ENCODE assay signal across 8 cellular contexts in the genomic region with DNA sequence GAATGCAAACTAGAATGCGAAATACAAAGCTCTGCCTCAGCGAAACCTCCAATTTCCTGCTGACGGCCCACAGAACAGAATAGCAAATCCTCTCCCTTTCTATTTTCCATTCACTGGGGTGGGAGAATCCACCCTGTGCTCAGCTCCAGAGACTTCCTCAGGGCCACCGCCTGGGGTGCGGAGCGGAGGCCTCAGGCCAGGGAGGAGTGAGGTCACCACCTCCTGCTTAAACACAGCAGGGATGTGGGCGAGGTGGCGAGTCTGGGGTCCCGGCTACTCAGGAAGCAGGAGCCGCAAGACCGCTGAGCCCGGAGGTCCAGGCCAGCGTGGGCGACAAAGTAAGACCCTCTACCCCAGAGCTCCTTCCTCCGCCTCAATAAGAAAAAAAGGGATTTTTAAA. TPM values are rescaled to one million over a fixed set of nuclear protein-coding genes. Genes with fewer than 3 reads are reported as not detected.
A peak's percentile ranks its signal among the peaks of the same experiment; 100 is the strongest.
DNase-seq lines count a peak whose midpoint lies in the region; ATAC-seq and TF ChIP-seq lines count a peak whose summit lies in the region.

No MANE protein-coding gene starts in this region.

- H3K27me3 ChIP-seq in GM23338 (ENCODE audit: insufficient read depth) (no peaks in the 10 kb centered on the region), hepatocyte (no peaks in the 10 kb centered on the region)

- H3K4me1 ChIP-seq in GM23338 (ENCODE audit: insufficient read depth) (peaks cover 27% of the 10 kb centered on the region), hepatocyte (ENCODE audit: insufficient read depth) (peaks cover 17% of the 10 kb centered on the region)

- peaks cover 2% of the 10 kb centered on the region; the same call in 2 of the 3 replicates for H3K9me3 Mint-ChIP-seq in GM23338
- peaks cover 5% of the 10 kb centered on the region for H3K9me3 Mint-ChIP-seq in activated T-helper 17 cell treated with anti-CD3 and anti-CD28 coated beads, Interleukin-2, amount 50 U/mL, for 72 hours

- peaks cover 19% of the 10 kb centered on the region for H3K4me1 Mint-ChIP-seq in GM23338
- peaks cover 4% of the 10 kb centered on the region for H3K4me1 Mint-ChIP-seq in activated T-helper 17 cell treated with anti-CD3 and anti-CD28 coated beads, Interleukin-2, amount 50 U/mL, for 72 hours

- peak overlapping the region; percentile 52 for H2AFZ ChIP-seq in GM23338
- H2AFZ ChIP-seq in hepatocyte: peak overlapping the region; percentile 68

- peak overlapping the region; percentile 93 for H3K4me3 Mint-ChIP-seq in GM23338
- H3K4me3 Mint-ChIP-seq in activated T-helper 17 cell treated with anti-CD3 and anti-CD28 coated beads, Interleukin-2, amount 50 U/mL, for 72 hours: peak overlapping the region; percentile 85

- H3K27me3 Mint-ChIP-seq in GM23338 (ENCODE audit: insufficient read depth, low read depth, poor library complexity): peaks cover 10% of the 10 kb centered on the region
- H3K27me3 Mint-ChIP-seq in activated T-helper 17 cell treated with anti-CD3 and anti-CD28 coated beads, Interleukin-2, amount 50 U/mL, for 72 hours: no peaks in the 10 kb centered on the region

- WGBS in hepatocyte (ENCODE audit: low lambda C conversion rate, missing lambda C conversion rate): 81% methylated on average over 15 of the region's 15 CpGs

- TF ChIP-seq CTCF in GM23338 (conservative IDR thresholded peaks at IDR 0.05; ENCODE audit: low read depth in 2 of 2) (no peak), hepatocyte (IDR thresholded peaks at IDR 0.05; ENCODE audit: poor library complexity) (no peak)

- peaks cover 9% of the 10 kb centered on the region for H3K36me3 ChIP-seq in GM23338 (ENCODE audit: insufficient read depth)
- no peaks in the 10 kb centered on the region for H3K36me3 ChIP-seq in hepatocyte (replicated peaks; ENCODE audit: insufficient read depth, low read depth)

- no peaks in the 10 kb centered on the region for H3K9me3 ChIP-seq in hepatocyte (ENCODE audit: low read depth)

- DNase-seq in GM23338 (ENCODE audit: low spot score) (peak; percentile 65), hepatocyte (ENCODE audit: low spot score) (peak; percentile 5), skeletal muscle cell (ENCODE audit: low read depth) (no peak), A172 (ENCODE audit: low spot score) (no peak), NCI-H748 treated with DMSO at 0.1 percent for 48 hours (lab: John Stamatoyannopoulos, UW) (no peak), hepatic stellate cell (ENCODE audit: low spot score) (no peak), hippocampal formation (lab: John Stamatoyannopoulos, UW) (no peak)

- H3K36me3 Mint-ChIP-seq in GM23338 (ENCODE audit: low read depth): peaks cover 25% of the 10 kb centered on the region
- peaks cover 15% of the 10 kb centered on the region for H3K36me3 Mint-ChIP-seq in activated T-helper 17 cell treated with anti-CD3 and anti-CD28 coated beads, Interleukin-2, amount 50 U/mL, for 72 hours (ENCODE audit: low read depth)

- H3F3A ChIP-seq in GM23338 (replicated peaks; ENCODE audit: low read depth): no peaks in the 10 kb centered on the region; the same call in 1 of the 2 replicates

- H3K79me2 ChIP-seq in GM23338 (replicated peaks; ENCODE audit: insufficient read depth) (peaks cover 35% of the 10 kb centered on the region), hepatocyte (peaks cover 36% of the 10 kb centered on the region)

- H3K27ac ChIP-seq in GM23338 (ENCODE audit: low read depth): peak overlapping the region; percentile 76
- H3K27ac ChIP-seq in hepatocyte: peak overlapping the region; percentile 97

- H4K20me1 ChIP-seq in GM23338 (replicated peaks; ENCODE audit: insufficient read depth) (peaks cover 16% of the 10 kb centered on the region; the same call in 1 of the 2 replicates), hepatocyte (ENCODE audit: insufficient read depth, poor library complexity, severe bottlenecking) (no peaks in the 10 kb centered on the region)

- H3K9me2 ChIP-seq in GM23338 (ENCODE audit: insufficient read depth) (no peaks in the 10 kb centered on the region), hepatocyte (replicated peaks; ENCODE audit: insufficient read depth) (no peaks in the 10 kb centered on the region)

- H3K4me2 ChIP-seq in GM23338 (peak overlapping the region; percentile 95), hepatocyte (peak overlapping the region; percentile 75)

- 0 out of 2 replicates have a peak overlapping the region, but pooled peaks have one; percentile 40 for H3K27ac Mint-ChIP-seq in GM23338
- peak overlapping the region; percentile 65 for H3K27ac Mint-ChIP-seq in activated T-helper 17 cell treated with anti-CD3 and anti-CD28 coated beads, Interleukin-2, amount 50 U/mL, for 72 hours

- H3K4me3 ChIP-seq in GM23338 (peak overlapping the region; percentile 97), hepatocyte (peak overlapping the region; percentile 3), skeletal muscle cell (ENCODE audit: low read depth, low read length) (peak overlapping the region; percentile 89)

- peak; percentile 60 for ATAC-seq in GM23338
- ATAC-seq in activated T-helper 17 cell treated with anti-CD3 and anti-CD28 coated beads, Interleukin-2, amount 50 U/mL, for 72 hours (replicated peaks): no peak

TF ChIP-seq in GM23338, 12 proteins besides CTCF, POLR2A, EP300 and RAD21:
- TF ChIP-seq STAT1 (IDR thresholded peaks at IDR 0.05; ENCODE audit: unreplicated experiment) (no peak), JUNB (IDR thresholded peaks at IDR 0.05; ENCODE audit: unreplicated experiment) (no peak)

RNA-seq across cellular contexts. Expression of a gene that starts 0.7 kb away (rescaled TPM):
- total RNA-seq in GM23338 (2014; rRNA removed; shearing (Covaris generic)): 20.6 and 32.3 TPM in 2 replicates
- polyA plus RNA-seq in GM23338 (2016; fragmentation: Nextera tagmentation; extraction: Ambion mirVana): 13.6 TPM in 2 replicates
- 1 to 10 TPM; 3.3 to 9.4 TPM for total RNA-seq in activated T-helper 17 cell treated with anti-CD3 and anti-CD28 coated beads, Interleukin-2, amount 50 U/mL, for 72 hours
- 18.3 and 35.0 TPM in 2 replicates for total RNA-seq in hepatocyte
- polyA plus RNA-seq in hepatocyte: 5.6 and 15.2 TPM in 2 replicates
- 3.8 and 5.8 TPM in 2 replicates for total RNA-seq in A172 (2014; rRNA removed; shearing (Covaris generic))

RNA-seq across cellular contexts. Expression of a gene that starts 25.1 kb away (rescaled TPM):
- total RNA-seq in GM23338 (2014; rRNA removed; shearing (Covaris generic)): 8.3 and 10.5 TPM in 2 replicates
- polyA plus RNA-seq in GM23338 (2016; fragmentation: Nextera tagmentation; extraction: Ambion mirVana): 1.8 and 2.3 TPM in 2 replicates
- 1 to 10 TPM; 3.3 to 8.0 TPM for total RNA-seq in activated T-helper 17 cell treated with anti-CD3 and anti-CD28 coated beads, Interleukin-2, amount 50 U/mL, for 72 hours
- 5.5 and 9.3 TPM in 2 replicates for total RNA-seq in hepatocyte
- 1.2 and 4.8 TPM in 2 replicates for polyA plus RNA-seq in hepatocyte
- 6.6 and 7.8 TPM in 2 replicates for total RNA-seq in A172 (2014; rRNA removed; shearing (Covaris generic))

RNA-seq across cellular contexts. Expression of a gene that starts 40.7 kb away (rescaled TPM):
- total RNA-seq in GM23338 (2014; rRNA removed; shearing (Covaris generic)): 34.9 and 39.5 TPM in 2 replicates
- polyA plus RNA-seq in GM23338 (2016; fragmentation: Nextera tagmentation; extraction: Ambion mirVana) (11.5 and 11.8 TPM in 2 replicates), hepatocyte (14.0 and 19.9 TPM in 2 replicates)
- total RNA-seq in activated T-helper 17 cell treated with anti-CD3 and anti-CD28 coated beads, Interleukin-2, amount 50 U/mL, for 72 hours: 10 to 100 TPM in 1 of 2 donors, 1 to 10 TPM in 1; 8.9 to 14.2 TPM
- 37.2 and 43.6 TPM in 2 replicates for total RNA-seq in hepatocyte
- 11.4 and 12.3 TPM in 2 replicates for total RNA-seq in A172 (2014; rRNA removed; shearing (Covaris generic))

Comparison
In these comparisons a context has a peak if more than half of its experiments do, and no peak if none do; other contexts are left out.
1. DNase-seq: peak in GM23338 (single experiment) and hepatocyte (single experiment); none in skeletal muscle cell (single experiment), A172 (single experiment), NCI-H748 treated with DMSO at 0.1 percent for 48 hours (single experiment), hepatic stellate cell (single experiment) and hippocampal formation (0 of 2).
2. H3K4me3 ChIP-seq: peak in every context shown above with its lines; median percentile 97 in GM23338; 89 in skeletal muscle cell; 3 in hepatocyte.